In the genomic region with DNA sequence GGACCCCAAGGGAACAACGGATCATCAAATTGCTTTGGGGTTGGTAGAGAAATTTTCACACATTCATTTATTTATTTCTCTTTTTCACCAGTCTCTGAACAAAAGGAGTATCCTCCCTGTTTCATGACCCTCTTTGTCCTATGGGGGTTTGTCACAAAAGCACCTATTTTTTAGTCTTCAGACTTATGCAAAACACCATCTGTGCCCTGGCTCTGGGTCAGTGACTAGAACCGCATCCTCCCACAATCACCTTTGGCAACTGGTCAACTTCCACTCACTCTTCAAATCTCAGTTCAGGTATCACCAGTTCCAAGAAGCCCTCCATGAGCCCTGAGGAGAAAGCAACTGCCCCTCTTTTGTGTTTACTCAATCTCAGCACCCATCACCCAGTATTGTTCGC, we compare ENCODE assay signal across 15 cellular contexts.
DNase-seq lines count a peak whose midpoint lies in the region; ATAC-seq and TF ChIP-seq lines count a peak whose summit lies in the region.
"Had no signal": no experiment of that assay in that cellular context is flagged by ENCODE, and none has a peak within 500 bp of the region (broad histone marks: within the 10 kb centered on the region; RNA-seq: fewer than 3 reads in every experiment).

No MANE protein-coding gene starts in this region.

- no peaks in the 10 kb centered on the region for H4K20me1 ChIP-seq in OCI-LY7 (ENCODE audit: insufficient read depth, low read length)

- POLR2A ChIA-PET in OCI-LY7 (lab: Charles Lee), result no interaction called here

- no peaks in the 10 kb centered on the region for H3K36me3 ChIP-seq in OCI-LY7 (ENCODE audit: insufficient read depth, low read length)
- no peaks in the 10 kb centered on the region for H3K36me3 ChIP-seq in adrenal gland (replicated peaks in 1 of 2)
- H3K36me3 ChIP-seq: HAP-1, SJSA1 had no signal

- BruUV-seq in OCI-LY7 (replicated peaks; lab: Mats Ljungman, UMichigan), result no TSS peak

- no peaks in the 10 kb centered on the region for H3K9me2 ChIP-seq in OCI-LY7 (ENCODE audit: insufficient read depth, low read length)

- DNase-seq in OCI-LY7 (ENCODE audit: low spot score) (peak; percentile 83), T1000 (lab: John Stamatoyannopoulos, UW) (no peak), UCSD-AML1 (lab: John Stamatoyannopoulos, UW; ENCODE audit: unreplicated experiment) (no peak), adrenal gland (no peak)
- DNase-seq in activated CD8-positive, alpha-beta memory T cell treated with anti-CD3 and anti-CD28 coated beads, Interleukin-2, amount 50 U/mL, for 4 hours, result no peak
- DNase-seq: EL, MM.1S, NCI-H187, NCI-H774, SW 1271 had no signal

- peak overlapping the region; percentile 50 for H3K4me2 ChIP-seq in OCI-LY7 (ENCODE audit: low read length)

- intact Hi-C loops in OCI-LY7 (cut with micrococcal nuclease; ENCODE audit: unreplicated experiment) (no loop called here), adrenal gland (cut with DNase I) (no loop called here)

- peak overlapping the region; percentile 18; the same call in 1 of the 2 replicates for H2AFZ ChIP-seq in OCI-LY7 (ENCODE audit: low read length)

- H3K9me3 ChIP-seq in OCI-LY7 (ENCODE audit: low read length) (no peaks in the 10 kb centered on the region), adrenal gland (replicated peaks in 1 of 3) (no peaks in the 10 kb centered on the region)
- H3K9me3 ChIP-seq: HAP-1, SJSA1 had no signal

- 54 to 65% (median 56%) methylated on average over 3 of the region's 3 CpGs for WGBS in adrenal gland, 4 donors

- TF ChIP-seq POLR2A in adrenal gland (IDR thresholded peaks at IDR 0.05), result no peak

- TF ChIP-seq CTCF in OCI-LY7 (conservative IDR thresholded peaks at IDR 0.05; ENCODE audit: low read length) (no peak), adrenal gland (IDR thresholded peaks at IDR 0.05) (no peak)

- H3K27me3 ChIP-seq in adrenal gland, result no peaks in the 10 kb centered on the region
- H3K27me3 ChIP-seq: SJSA1 had no signal

- peak overlapping the region; percentile 66 for H3K27ac ChIP-seq in OCI-LY7 (ENCODE audit: low read depth, low read length, poor library complexity, severe bottlenecking)
- no peak overlapping the region for H3K27ac ChIP-seq in adrenal gland
- H3K27ac ChIP-seq: SJSA1 had no signal

- no peaks in the 10 kb centered on the region for H3K79me2 ChIP-seq in OCI-LY7 (ENCODE audit: insufficient read depth, low read depth, low read length)

- H3K4me3 ChIP-seq in OCI-LY7 (ENCODE audit: low read depth, low read length, poor library complexity, severe bottlenecking) (peak overlapping the region; percentile 4), adrenal gland (no peak overlapping the region)
- H3K4me3 ChIP-seq: HAP-1, SJSA1 had no signal

- peak; percentile 68 for ATAC-seq in GM18867 (IDR thresholded peaks at IDR 0.05; ENCODE audit: unreplicated experiment)
- ATAC-seq in GM19463 (IDR thresholded peaks at IDR 0.05; ENCODE audit: unreplicated experiment), result peak; percentile 50
- peak; percentile 59 for ATAC-seq in HG02938 (IDR thresholded peaks at IDR 0.05; ENCODE audit: unreplicated experiment)

- H3K4me1 ChIP-seq in OCI-LY7 (ENCODE audit: insufficient read depth, low read length, poor library complexity, severe bottlenecking) (peaks cover 37% of the 10 kb centered on the region), adrenal gland (replicated peaks in 1 of 2) (no peaks in the 10 kb centered on the region)
- H3K4me1 ChIP-seq: HAP-1, SJSA1 had no signal

- CTCF ChIA-PET in OCI-LY7 (lab: Charles Lee; ENCODE audit: unreplicated experiment), result no interaction called here
